In the genomic region with DNA sequence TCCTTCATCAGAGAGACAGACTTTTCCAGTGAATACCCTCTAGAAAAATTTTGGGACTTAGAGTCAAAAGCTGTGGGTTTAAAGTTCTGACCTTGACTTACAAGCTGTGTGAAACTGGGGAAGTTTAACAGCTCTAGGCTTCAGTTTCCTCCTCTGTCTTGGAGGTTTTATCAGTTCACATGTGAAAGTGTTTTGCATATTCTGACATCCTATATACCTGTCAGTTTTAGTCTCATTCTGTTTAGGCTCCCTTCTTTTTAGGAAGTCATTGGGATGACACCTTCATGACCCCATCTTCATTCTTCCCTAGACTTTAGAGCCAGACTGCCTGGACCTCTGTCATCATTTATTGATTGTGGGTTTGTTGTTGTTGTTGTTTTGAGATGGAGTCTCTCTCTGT, we compare ENCODE assay signal across 1 cellular context.
A peak's percentile ranks its signal among the peaks of the same experiment; 100 is the strongest.
TF ChIP-seq lines count a peak whose summit lies in the region.

No MANE protein-coding gene starts in this region.

TF ChIP-seq in GM12878, 131 proteins besides CTCF, POLR2A, EP300 and RAD21:
- TF ChIP-seq SIN3A (IDR thresholded peaks at IDR 0.05; ENCODE audit: low read depth, low read length) (no peak), NRF1 (conservative IDR thresholded peaks at IDR 0.05; ENCODE audit: low read depth, low read length) (no peak), PAX8 (IDR thresholded peaks at IDR 0.05) (no peak), PKNOX1 (IDR thresholded peaks at IDR 0.05) (peak; percentile 57; the same call in 1 of the 2 replicates), IKZF2 (IDR thresholded peaks at IDR 0.05) (peak in 1 of 2 experiments; percentile 51; a peak in 1 of 4 replicates), CBX3 (IDR thresholded peaks at IDR 0.05; ENCODE audit: borderline replicate concordance, low read depth) (no peak), POU2F2 (IDR thresholded peaks at IDR 0.05; ENCODE audit: borderline replicate concordance, low read depth, low read length) (peak; percentile 89), MYB (IDR thresholded peaks at IDR 0.05; ENCODE audit: borderline replicate concordance, low read depth, low read length) (no peak)
